Comparison of ENCODE assay signal across 10 cellular contexts in genomic region chr2:240467659-240468299, GRCh38. TPM values are rescaled to one million over a fixed set of nuclear protein-coding genes. Genes with fewer than 3 reads are reported as not detected.
DNase-seq lines count a peak whose midpoint lies in the region; ATAC-seq, FAIRE-seq and TF ChIP-seq lines count a peak whose summit lies in the region.
"Had no signal": no experiment of that assay in that cellular context is flagged by ENCODE, and none has a peak within 500 bp of the region (broad histone marks: within the 10 kb centered on the region; RNA-seq: fewer than 3 reads in every experiment).

No MANE protein-coding gene starts in this region.

- H3K27me3 ChIP-seq in left ventricle myocardium inferior (ENCODE audit: low read depth): no peaks in the 10 kb centered on the region
- no peaks in the 10 kb centered on the region for H3K27me3 ChIP-seq in K562 (ENCODE audit: control insufficient read depth in 2 of 2, insufficient read depth in 2 of 2, low read length in 2 of 2)
- H3K27me3 ChIP-seq in vagina: no peaks in the 10 kb centered on the region

- TF ChIP-seq EP300 in K562 (IDR thresholded peaks at IDR 0.05; ENCODE audit: low read length): no peak

- H3K36me3 ChIP-seq in left ventricle myocardium inferior (peaks cover 17% of the 10 kb centered on the region), K562 (ENCODE audit: control insufficient read depth, insufficient read depth, low read length) (no peaks in the 10 kb centered on the region), vagina (peaks cover 0 to 15% of the 10 kb centered on the region in 2 donors)

- POLR2A ChIA-PET in K562 (lab: Yijun Ruan, JAX): no interaction called here

- H3K27ac ChIP-seq in left ventricle myocardium inferior (replicated peaks) (no peak overlapping the region), K562 (ENCODE audit: extremely low read depth, low read depth, low read length) (no peak overlapping the region), vagina (no peak overlapping the region)

- CTCF ChIA-PET in K562 (lab: Yijun Ruan, JAX; ENCODE audit: low intra/inter-chr PET ratio): no interaction called here

- DNase-seq in Right ventricle myocardium inferior (ENCODE audit: missing footprints) (peak; percentile 53), left ventricle myocardium inferior (no peak), K562 (ENCODE audit: extremely low read depth in 1 of 4, low spot score in 3 of 4) (no peak), left lobe of liver (ENCODE audit: low spot score) (no peak), vagina (ENCODE audit: extremely low spot score in 2 of 2) (peak; percentile 79 to 88)
- DNase-seq in stimulated activated CD4-positive, alpha-beta T cell treated with anti-CD3 and anti-CD28 coated beads, Interleukin-12 subunit alpha, Interleukin-12 subunit beta, amount 100 ng/mL, for 4 hours: no peak
- DNase-seq: NCI-H1436 treated with DMSO at 0.1 percent for 48 hours; NK-92 treated with Interleukin-12 subunit alpha and Interleukin-12 subunit beta, amount 100 ng/mL, for 24 hours had no signal

- intact Hi-C loops in Right ventricle myocardium inferior (cut with DNase I) (no loop called here), left ventricle myocardium inferior (cut with micrococcal nuclease) (no loop called here), K562 (cut with micrococcal nuclease) (no loop called here), vagina (cut with DNase I) (no loop called here)

- WGBS in K562 (ENCODE audit: insufficient coverage, low coverage, missing lambda C conversion rate): 72% methylated on average over 14 of the region's 22 CpGs

- H3K4me3 ChIP-seq in left ventricle myocardium inferior (no peak overlapping the region), K562 (no peak overlapping the region), vagina (no peak overlapping the region)

- H3K9me1 ChIP-seq in K562 (ENCODE audit: control insufficient read depth, insufficient read depth, low read length): no peaks in the 10 kb centered on the region

- H2AFZ ChIP-seq in K562 (ENCODE audit: low read depth, low read length): no peak overlapping the region

- no peaks in the 10 kb centered on the region for H3K79me2 ChIP-seq in K562 (ENCODE audit: control insufficient read depth, insufficient read depth, low read length)

- H3K4me1 ChIP-seq in left ventricle myocardium inferior: peaks cover 20% of the 10 kb centered on the region
- peaks cover 0 to 7% of the 10 kb centered on the region in 2 experiments; a peak in 1 of 5 replicates for H3K4me1 ChIP-seq in K562 (replicated peaks in 1 of 2; ENCODE audit: control insufficient read depth in 2 of 2, insufficient read depth in 2 of 2, low read length in 2 of 2)
- no peaks in the 10 kb centered on the region for H3K4me1 ChIP-seq in vagina

- BruUV-seq in K562 (replicated peaks; lab: Mats Ljungman, UMichigan): no TSS peak

- H4K20me1 ChIP-seq in K562 (replicated peaks; ENCODE audit: control insufficient read depth, insufficient read depth, low read length): no peaks in the 10 kb centered on the region

- TF ChIP-seq RAD21 in K562 (CRISPR knock-in tag; conservative IDR thresholded peaks at IDR 0.05 in 1 of 2, IDR thresholded peaks at IDR 0.05 in 1 of 2): no peak

- H3K9me3 ChIP-seq in left ventricle myocardium inferior (replicated peaks) (peaks cover 8% of the 10 kb centered on the region), K562 (replicated peaks; ENCODE audit: control insufficient read depth, insufficient read depth, low read depth, low read length) (no peaks in the 10 kb centered on the region), vagina (no peaks in the 10 kb centered on the region)

- H3K9ac ChIP-seq in K562 (ENCODE audit: insufficient read depth in 1 of 2, low read depth in 2 of 2, low read length in 2 of 2): no peak overlapping the region

- no peak for TF ChIP-seq POLR2A in K562 (conservative IDR thresholded peaks at IDR 0.05)
- no peak for TF ChIP-seq POLR2A in vagina (IDR thresholded peaks at IDR 0.05)

- TF ChIP-seq CTCF in left ventricle myocardium inferior (IDR thresholded peaks at IDR 0.05; ENCODE audit: borderline replicate concordance): no peak
- no peak for TF ChIP-seq CTCF in K562 (IDR thresholded peaks at IDR 0.05 in 2 of 3, conservative IDR thresholded peaks at IDR 0.05 in 1 of 3; ENCODE audit: insufficient read depth in 2 of 3, low read depth in 1 of 3, low read length in 3 of 3)
- no peak for TF ChIP-seq CTCF in vagina (IDR thresholded peaks at IDR 0.05)

- in situ Hi-C loops in K562 (cut with MboI): no loop called here

- H3K4me2 ChIP-seq in K562 (ENCODE audit: insufficient read depth, low read length): no peak overlapping the region

- ATAC-seq in Right ventricle myocardium inferior (no peak), K562 (peak; percentile 48; the same call in 1 of the 3 replicates), left lobe of liver (peak; percentile 4), HG02642 (IDR thresholded peaks at IDR 0.05; ENCODE audit: poor library complexity, unreplicated experiment) (no peak), HG02678 (IDR thresholded peaks at IDR 0.05; ENCODE audit: unreplicated experiment) (no peak)

- no peak for FAIRE-seq in K562 (lab: Jason Lieb, UNC)

TF ChIP-seq in K562, 482 proteins besides CTCF, POLR2A, EP300 and RAD21:
- TF ChIP-seq TAF1 (IDR thresholded peaks at IDR 0.05; ENCODE audit: control insufficient read depth, extremely low read depth, insufficient read depth, low read length, severe bottlenecking) (no peak), ATF1 (CRISPR knock-in tag; IDR thresholded peaks at IDR 0.05) (no peak), ATF1 (tag; IDR thresholded peaks at IDR 0.05) (no peak), TAF9B (IDR thresholded peaks at IDR 0.05; ENCODE audit: partially characterized antibody) (no peak), SETDB1 (IDR thresholded peaks at IDR 0.05; ENCODE audit: low read length) (no peak), ZMIZ1 (IDR thresholded peaks at IDR 0.05; ENCODE audit: low read depth in 2 of 2, low read length in 2 of 2) (no peak), CTBP1 (IDR thresholded peaks at IDR 0.05; ENCODE audit: borderline replicate concordance) (no peak), CHCHD3 (CRISPR knock-in tag; IDR thresholded peaks at IDR 0.05) (no peak), CREB1 (IDR thresholded peaks at IDR 0.05) (no peak), CREB1 (CRISPR knock-in tag; IDR thresholded peaks at IDR 0.05) (no peak), ARID1B (IDR thresholded peaks at IDR 0.05) (no peak)

RNA-seq across cellular contexts. Expression of gene GPC1, which starts 32.3 kb away (rescaled TPM):
- 182 TPM for total RNA-seq in Right ventricle myocardium inferior
- total RNA-seq in left ventricle myocardium inferior: 187 TPM
- total RNA-seq in K562 (2011; cell fraction: chromatin; rRNA removed; ENCODE audit: low replicate concordance): 0.90 and 3.6 TPM in 2 replicates
- 3.3 and 3.7 TPM in 2 replicates for total RNA-seq in K562 (2011; cell fraction: nucleolus; rRNA removed)
- 0.95 and 1.2 TPM in 2 replicates for total RNA-seq in K562 (2011; cell fraction: nucleoplasm; rRNA removed)
- total RNA-seq in K562 (2014; rRNA removed): 0.24 TPM in 1 of 2 replicates, not detected in the other
- total RNA-seq in K562 (2014; rRNA removed; fragmentation: Illumina TruSeq; extraction: Trizol): 0.07 and 0.26 TPM in 2 replicates
- 0.11 and 0.14 TPM in 2 replicates for total RNA-seq in K562 (2015; rRNA removed; fragmentation: Illumina TruSeq; extraction: Trizol)
- total RNA-seq in K562 (2021): 0.78 and 0.82 TPM in 2 replicates
- 0.13 and 0.30 TPM in 2 replicates for polyA plus RNA-seq in K562 (2011; rRNA removed)
- polyA plus RNA-seq in K562 (2011; cell fraction: cytosol; rRNA removed): 0.13 and 0.57 TPM in 2 replicates
- polyA plus RNA-seq in K562 (2011; cell fraction: nucleus; rRNA removed): 0.60 and 1.4 TPM in 2 replicates
- 0.39 and 0.80 TPM in 2 replicates for polyA plus RNA-seq in K562 (2012)
- 0.15 and 0.37 TPM in 2 replicates for polyA plus RNA-seq in K562 (2014; fragmentation: Illumina TruSeq; extraction: Trizol)
- not detected for polyA plus RNA-seq in K562 (2014; fragmentation: Nextera tagmentation; extraction: Ambion mirVana)
- polyA plus RNA-seq in K562 (2014; rRNA removed): 0.08 and 0.32 TPM in 2 replicates
- polyA minus RNA-seq in K562 (2011; rRNA and poly(A)+ RNA removed): 0.25 and 0.36 TPM in 2 replicates
- polyA minus RNA-seq in K562 (2011; cell fraction: cytosol; rRNA and poly(A)+ RNA removed): 0.29 and 1.6 TPM in 2 replicates
- 1.2 and 1.3 TPM in 2 replicates for polyA minus RNA-seq in K562 (2011; cell fraction: nucleus; rRNA and poly(A)+ RNA removed)
- 29.4 TPM for total RNA-seq in left lobe of liver
- 73.2 TPM for total RNA-seq in vagina

Comparison
In these comparisons a context has a peak if more than half of its experiments do, and no peak if none do; other contexts are left out.
1. DNase-seq: peak in Right ventricle myocardium inferior (single experiment) and vagina (2 of 2); none in left ventricle myocardium inferior (single experiment), K562 (0 of 4), left lobe of liver (single experiment) and stimulated activated CD4-positive, alpha-beta T cell treated with anti-CD3 and anti-CD28 coated beads, Interleukin-12 subunit alpha, Interleukin-12 subunit beta, amount 100 ng/mL, for 4 hours (single experiment).
2. ATAC-seq: peak in K562 (single experiment) and left lobe of liver (single experiment); none in Right ventricle myocardium inferior (single experiment), HG02642 (single experiment) and HG02678 (single experiment).